Comparison of ENCODE assay signal across 8 cellular contexts in genomic region chr10:23096814-23097549, GRCh38. TPM values are rescaled to one million over a fixed set of nuclear protein-coding genes. Genes with fewer than 3 reads are reported as not detected.
A peak's percentile ranks its signal among the peaks of the same experiment; 100 is the strongest.
DNase-seq lines count a peak whose midpoint lies in the region; ATAC-seq and TF ChIP-seq lines count a peak whose summit lies in the region.

No MANE protein-coding gene starts in this region.

- no peaks in the 10 kb centered on the region for H3K9me3 ChIP-seq in CD4-positive, alpha-beta T cell (ENCODE audit: control insufficient read depth, low read length)
- H3K9me3 ChIP-seq in Loucy (ENCODE audit: insufficient read depth, low read depth, low read length) (peaks cover 5% of the 10 kb centered on the region; the same call in 1 of the 2 replicates), lung (ENCODE audit: control insufficient read depth in 2 of 2, insufficient read depth in 1 of 2, low read length in 1 of 2) (no peaks in the 10 kb centered on the region)

- no peaks in the 10 kb centered on the region for H3K36me3 ChIP-seq in Loucy (ENCODE audit: insufficient read depth, low read length)
- H3K36me3 ChIP-seq in lung (ENCODE audit: control insufficient read depth in 2 of 2, insufficient read depth in 2 of 2, low read length in 2 of 2): no peaks in the 10 kb centered on the region

- no peak for TF ChIP-seq CTCF in CD4-positive, alpha-beta T cell (IDR thresholded peaks at IDR 0.05)
- no peak for TF ChIP-seq CTCF in Loucy (conservative IDR thresholded peaks at IDR 0.05; ENCODE audit: low read length)
- no peak for TF ChIP-seq CTCF in astrocyte of the cerebellum (IDR thresholded peaks at IDR 0.05; ENCODE audit: low read depth, low read length, missing control alignments)
- no peak for TF ChIP-seq CTCF in lung (IDR thresholded peaks at IDR 0.05; ENCODE audit: control extremely low read depth, extremely low read depth)

- H3K27me3 ChIP-seq in CD4-positive, alpha-beta T cell (ENCODE audit: control insufficient read depth, insufficient read depth, low read length): no peaks in the 10 kb centered on the region
- H3K27me3 ChIP-seq in Loucy (ENCODE audit: insufficient read depth, low read length, poor library complexity, severe bottlenecking) (no peaks in the 10 kb centered on the region), lung (ENCODE audit: control insufficient read depth, insufficient read depth) (no peaks in the 10 kb centered on the region)

- H3K4me3 ChIP-seq in Loucy (ENCODE audit: low read length, poor library complexity, severe bottlenecking) (peak overlapping the region; percentile 89), astrocyte of the cerebellum (ENCODE audit: low read depth, low read length) (peak overlapping the region; percentile 64), lung (peak overlapping the region; percentile 8)

- H3K4me1 Mint-ChIP-seq in CD4-positive, alpha-beta T cell (ENCODE audit: low read depth): peaks cover 51% of the 10 kb centered on the region

- POLR2A ChIA-PET in CD4-positive, alpha-beta T cell (lab: Charles Lee): interaction anchor here (0.6 to 1.2 kb wide), 2 partner anchors 504 to 660 kb away, joined by 5 to 6 read pairs; no protein-coding TSS in a partner anchor

- H3K4me1 ChIP-seq in Loucy (ENCODE audit: insufficient read depth, low read length, poor library complexity, severe bottlenecking): peaks cover 35% of the 10 kb centered on the region
- peaks cover 3 to 31% of the 10 kb centered on the region in 2 donors for H3K4me1 ChIP-seq in lung (ENCODE audit: control insufficient read depth in 2 of 2, insufficient read depth in 2 of 2, low read length in 2 of 2)

- H3K27ac Mint-ChIP-seq in CD4-positive, alpha-beta T cell: peak overlapping the region; percentile 86

- DNase-seq in CD4-positive, alpha-beta T cell: no peak
- DNase-seq in astrocyte of the cerebellum (ENCODE audit: low read depth) (peak; percentile 56), lung (ENCODE audit: low spot score) (no peak), left lobe of liver (ENCODE audit: low spot score) (no peak), putamen (ENCODE audit: low spot score) (no peak)

- no peak overlapping the region for H3K27ac ChIP-seq in CD4-positive, alpha-beta T cell (ENCODE audit: low read depth, low read length)
- H3K27ac ChIP-seq in lung (ENCODE audit: low read depth in 1 of 2, low read length in 1 of 2): peak overlapping the region; percentile 95 to 97

- H3K9me3 Mint-ChIP-seq in CD4-positive, alpha-beta T cell: peaks cover 5% of the 10 kb centered on the region

- H3K4me3 Mint-ChIP-seq in CD4-positive, alpha-beta T cell: peak overlapping the region; percentile 94

- no peaks in the 10 kb centered on the region for H3K9me2 ChIP-seq in Loucy (replicated peaks; ENCODE audit: low read depth, low read length)

- in situ Hi-C loops in astrocyte of the cerebellum (cut with HindIII; ENCODE audit: low sequenced_read_pairs): no loop called here

- peak overlapping the region; percentile 95 for H3K9ac ChIP-seq in Loucy (ENCODE audit: low read depth, low read length, poor library complexity, severe bottlenecking)

- H3K36me3 Mint-ChIP-seq in CD4-positive, alpha-beta T cell (ENCODE audit: low read depth): peaks cover 7% of the 10 kb centered on the region

- H2AFZ ChIP-seq in Loucy (ENCODE audit: low read length): no peak overlapping the region

- ATAC-seq in CD4-positive, alpha-beta T cell (ENCODE audit: poor library complexity): peak; percentile 50
- no peak for ATAC-seq in lung (ENCODE audit: insufficient read depth, low FRiP score)
- no peak for ATAC-seq in HG03280 (IDR thresholded peaks at IDR 0.05; ENCODE audit: unreplicated experiment)
- ATAC-seq in left lobe of liver: no peak
- ATAC-seq in GM19351 (IDR thresholded peaks at IDR 0.05; ENCODE audit: unreplicated experiment): no peak

- H3K79me2 ChIP-seq in Loucy (ENCODE audit: insufficient read depth, low read length): peaks cover 21% of the 10 kb centered on the region

- intact Hi-C loops in CD4-positive, alpha-beta T cell (cut with DNase I, micrococcal nuclease): loop anchor here in 1 of 2 experiments (5.0 to 10.0 kb wide), 2 partner anchors 348 to 1095 kb away; partner anchors contain the start of gene DNAJC1

- peaks cover 17% of the 10 kb centered on the region; the same call in 1 of the 2 replicates for H3F3A ChIP-seq in Loucy (ENCODE audit: low read depth)

- peak overlapping the region; percentile 93 for H3K4me2 ChIP-seq in Loucy (ENCODE audit: low read depth, low read length, poor library complexity, severe bottlenecking)

- CTCF ChIA-PET in CD4-positive, alpha-beta T cell (lab: Charles Lee): interaction anchor here (0.5 kb wide), 1 partner anchor 314 kb away, joined by 3 read pairs; no protein-coding TSS in a partner anchor

- 31 to 34% methylated on average over 8 of the region's 8 CpGs for WGBS in lung, 2 donors

- H3K27me3 Mint-ChIP-seq in CD4-positive, alpha-beta T cell: no peaks in the 10 kb centered on the region

- H4K20me1 ChIP-seq in Loucy (ENCODE audit: insufficient read depth, low read length, poor library complexity, severe bottlenecking): peaks cover 9% of the 10 kb centered on the region

RNA-seq across cellular contexts. Expression of gene MSRB2, which starts 1.6 kb away (rescaled TPM):
- total RNA-seq in CD4-positive, alpha-beta T cell: 1 to 10 TPM in 1 of 2 experiments, under 1 TPM in 1; 0.66 to 1.4 TPM
- 10 to 100 TPM; 15.6 to 27.1 TPM for total RNA-seq in lung
- polyA plus RNA-seq in lung: 10 to 100 TPM; 17.0 to 23.9 TPM
- 34.2 TPM for total RNA-seq in left lobe of liver

Comparison
In these comparisons a context has a peak if more than half of its experiments do, and no peak if none do; other contexts are left out.
1. H3K4me3 ChIP-seq: peak in every context shown above with its lines; median percentile 89 in Loucy; 64 in astrocyte of the cerebellum; 8 in lung.
2. RNA of gene MSRB2, which starts 1.6 kb away (total RNA-seq): 34.2 TPM in left lobe of liver (single experiment) and 15.6 to 27.1 TPM in lung; 0.66 to 1.4 TPM in CD4-positive, alpha-beta T cell; every median in the first group is over 4 times any median in the second.